Comparison of ENCODE assay signal across 13 cellular contexts in genomic region chr4:177573487-177573886, GRCh38.
DNase-seq lines count a peak whose midpoint lies in the region; ATAC-seq and TF ChIP-seq lines count a peak whose summit lies in the region.
"Had no signal": no experiment of that assay in that cellular context is flagged by ENCODE, and none has a peak within 500 bp of the region (broad histone marks: within the 10 kb centered on the region; RNA-seq: fewer than 3 reads in every experiment).

No MANE protein-coding gene starts in this region.

- H3K4me3 ChIP-seq in astrocyte of the cerebellum (ENCODE audit: low read depth, low read length) = no peak overlapping the region
- H3K4me3 ChIP-seq in psoas muscle = no peak overlapping the region
- H3K4me3 ChIP-seq in CD8-positive, alpha-beta memory T cell (ENCODE audit: low read length) = no peak overlapping the region
- H3K4me3 ChIP-seq: skin epidermis had no signal

- 91 to 100% (median 94%) methylated on average over 2 of the region's 2 CpGs for WGBS in psoas muscle, 3 donors

- intact Hi-C loops in psoas muscle (cut with DNase I) = no loop called here

- peak; percentile 13 for DNase-seq in AG20443 (ENCODE audit: low spot score)
- peak; percentile 52 for DNase-seq in LoVo (ENCODE audit: low spot score)
- peak; percentile 42 for DNase-seq in astrocyte of the cerebellum (ENCODE audit: low read depth)
- peak; percentile 76 for DNase-seq in iris pigment epithelial cell (ENCODE audit: low read depth)
- no peak for DNase-seq in psoas muscle
- DNase-seq in CD8-positive, alpha-beta memory T cell = no peak
- DNase-seq in activated naive CD4-positive, alpha-beta T cell treated with anti-CD3 and anti-CD28 coated beads, Interleukin-2, amount 50 U/mL, for 72 hours (ENCODE audit: low spot score in 2 of 2) = no peak
- DNase-seq in WTC11 (ENCODE audit: low spot score) = no peak
- DNase-seq: kidney, natural killer cell, NCI-H1694 treated with DMSO at 0.1 percent for 48 hours had no signal

- H3K9me3 ChIP-seq in psoas muscle = no peaks in the 10 kb centered on the region
- no peaks in the 10 kb centered on the region for H3K9me3 ChIP-seq in CD8-positive, alpha-beta memory T cell (ENCODE audit: low read length)

- H3K27ac Mint-ChIP-seq in CD8-positive, alpha-beta memory T cell = no peak overlapping the region
- no peak overlapping the region for H3K27ac Mint-ChIP-seq in activated naive CD4-positive, alpha-beta T cell treated with anti-CD3 and anti-CD28 coated beads, Interleukin-2, amount 50 U/mL, for 72 hours
- no peak overlapping the region for H3K27ac Mint-ChIP-seq in WTC11
- H3K27ac Mint-ChIP-seq: natural killer cell, type B pancreatic cell had no signal

- H3K36me3 ChIP-seq in psoas muscle (ENCODE audit: insufficient read depth in 1 of 2, low read depth in 1 of 2) = no peaks in the 10 kb centered on the region
- no peaks in the 10 kb centered on the region for H3K36me3 ChIP-seq in CD8-positive, alpha-beta memory T cell (ENCODE audit: insufficient read depth, low read length)

- no peaks in the 10 kb centered on the region for H3K36me3 Mint-ChIP-seq in CD8-positive, alpha-beta memory T cell
- H3K36me3 Mint-ChIP-seq in activated naive CD4-positive, alpha-beta T cell treated with anti-CD3 and anti-CD28 coated beads, Interleukin-2, amount 50 U/mL, for 72 hours = no peaks in the 10 kb centered on the region
- H3K36me3 Mint-ChIP-seq in WTC11 = no peaks in the 10 kb centered on the region
- H3K36me3 Mint-ChIP-seq: natural killer cell, type B pancreatic cell had no signal

- H3K9me3 Mint-ChIP-seq in CD8-positive, alpha-beta memory T cell = no peaks in the 10 kb centered on the region
- H3K9me3 Mint-ChIP-seq in activated naive CD4-positive, alpha-beta T cell treated with anti-CD3 and anti-CD28 coated beads, Interleukin-2, amount 50 U/mL, for 72 hours = no peaks in the 10 kb centered on the region
- H3K9me3 Mint-ChIP-seq in WTC11 = 0 out of 2 replicates have a peak, but pooled peaks cover 3% of the 10 kb centered on the region
- H3K9me3 Mint-ChIP-seq: type B pancreatic cell had no signal

- H3K27me3 Mint-ChIP-seq in CD8-positive, alpha-beta memory T cell = peaks cover 4% of the 10 kb centered on the region in 2 donors
- H3K27me3 Mint-ChIP-seq in WTC11 (ENCODE audit: low read depth) = no peaks in the 10 kb centered on the region

- H3K4me1 ChIP-seq in psoas muscle = no peaks in the 10 kb centered on the region
- no peaks in the 10 kb centered on the region for H3K4me1 ChIP-seq in CD8-positive, alpha-beta memory T cell (ENCODE audit: insufficient read depth, low read length)

- CTCF ChIA-PET in CD8-positive, alpha-beta memory T cell (lab: Charles Lee) = no interaction called here
- CTCF ChIA-PET in WTC11 (lab: Charles Lee) = no interaction called here

- TF ChIP-seq CTCF in astrocyte of the cerebellum (IDR thresholded peaks at IDR 0.05; ENCODE audit: low read depth, low read length, missing control alignments) (no peak), psoas muscle (IDR thresholded peaks at IDR 0.05) (no peak), WTC11 (IDR thresholded peaks at IDR 0.05) (no peak)

- H3K27ac ChIP-seq in psoas muscle = no peak overlapping the region
- no peak overlapping the region for H3K27ac ChIP-seq in CD8-positive, alpha-beta memory T cell (ENCODE audit: low read depth, low read length)
- H3K27ac ChIP-seq: skin epidermis had no signal

- in situ Hi-C loops in astrocyte of the cerebellum (cut with HindIII; ENCODE audit: low sequenced_read_pairs) = no loop called here

- ATAC-seq in psoas muscle = no peak
- no peak for ATAC-seq in activated naive CD4-positive, alpha-beta T cell treated with anti-CD3 and anti-CD28 coated beads, Interleukin-2, amount 50 U/mL, for 72 hours
- no peak for ATAC-seq in WTC11
- ATAC-seq: natural killer cell had no signal

- H3K27me3 ChIP-seq in psoas muscle (ENCODE audit: insufficient read depth in 3 of 3, low read length in 2 of 3) = no peaks in the 10 kb centered on the region
- H3K27me3 ChIP-seq in CD8-positive, alpha-beta memory T cell (ENCODE audit: insufficient read depth, low read length, poor library complexity, severe bottlenecking) = no peaks in the 10 kb centered on the region

- H3K4me3 Mint-ChIP-seq in CD8-positive, alpha-beta memory T cell = no peak overlapping the region
- no peak overlapping the region for H3K4me3 Mint-ChIP-seq in WTC11
- H3K4me3 Mint-ChIP-seq: natural killer cell, type B pancreatic cell had no signal

- no peaks in the 10 kb centered on the region for H3K4me1 Mint-ChIP-seq in CD8-positive, alpha-beta memory T cell
- H3K4me1 Mint-ChIP-seq in WTC11 = peaks cover 19% of the 10 kb centered on the region
- H3K4me1 Mint-ChIP-seq: natural killer cell had no signal

- POLR2A ChIA-PET in CD8-positive, alpha-beta memory T cell (lab: Charles Lee) = no interaction called here
- POLR2A ChIA-PET in WTC11 (lab: Charles Lee) = no interaction called here

TF ChIP-seq in WTC11, 78 proteins besides CTCF, POLR2A, EP300 and RAD21:
- TF ChIP-seq ZNF263 (CRISPR knock-in tag; IDR thresholded peaks at IDR 0.05; ENCODE audit: low read depth) (no peak), AFF4 (CRISPR knock-in tag; IDR thresholded peaks at IDR 0.05; ENCODE audit: borderline replicate concordance) (no peak), HMGA2 (CRISPR knock-in tag; IDR thresholded peaks at IDR 0.05) (no peak), HMGXB4 (CRISPR knock-in tag; IDR thresholded peaks at IDR 0.05) (no peak), JAZF1 (CRISPR knock-in tag; IDR thresholded peaks at IDR 0.05) (no peak), NFE2L1 (CRISPR knock-in tag; IDR thresholded peaks at IDR 0.05) (no peak), PRRX2 (CRISPR knock-in tag; IDR thresholded peaks at IDR 0.05) (no peak), RELA (CRISPR knock-in tag; IDR thresholded peaks at IDR 0.05; ENCODE audit: borderline replicate concordance) (no peak)

Comparison
In these comparisons a context has a peak if more than half of its experiments do, and no peak if none do; other contexts are left out.
1. DNase-seq: peak in AG20443 (single experiment), LoVo (single experiment), astrocyte of the cerebellum (single experiment) and iris pigment epithelial cell (single experiment); none in psoas muscle (0 of 2), CD8-positive, alpha-beta memory T cell (0 of 5), activated naive CD4-positive, alpha-beta T cell treated with anti-CD3 and anti-CD28 coated beads, Interleukin-2, amount 50 U/mL, for 72 hours (0 of 2) and WTC11 (single experiment).